In the genomic region with DNA sequence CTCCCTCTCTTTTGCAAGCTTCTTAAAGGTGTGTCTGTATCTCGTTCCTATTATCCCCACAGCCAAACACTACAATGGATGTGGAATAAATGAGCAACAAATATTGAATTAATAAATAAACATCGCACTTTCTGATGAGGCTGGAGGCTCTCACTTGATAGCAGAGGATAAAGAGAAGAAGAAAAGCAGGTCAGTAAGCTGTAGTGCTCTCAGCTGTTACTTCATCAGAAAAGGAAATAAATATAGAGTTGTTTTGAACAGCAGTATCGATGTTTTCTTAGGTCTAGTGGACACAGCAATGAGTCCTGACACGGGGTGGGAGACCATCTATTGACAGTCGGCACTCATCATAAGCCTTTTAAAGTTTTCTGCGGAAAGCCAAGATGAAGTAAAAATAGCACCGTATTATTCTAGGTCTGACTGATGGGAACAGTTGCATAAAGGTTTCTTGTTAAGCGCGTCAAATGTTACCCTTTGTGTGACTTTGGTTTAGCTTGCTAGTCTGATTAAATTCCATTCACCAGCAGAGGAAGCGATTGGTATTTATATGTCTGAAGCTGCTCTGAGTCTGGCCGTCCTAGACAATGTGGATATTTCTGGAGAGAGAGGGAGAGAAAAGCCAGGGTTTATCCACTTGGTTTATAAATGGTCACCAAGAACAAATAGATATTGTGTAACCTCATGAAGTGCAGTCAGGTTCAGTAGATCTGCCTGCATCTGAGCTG, we compare ENCODE assay signal across 14 cellular contexts.
DNase-seq lines count a peak whose midpoint lies in the region; ATAC-seq and TF ChIP-seq lines count a peak whose summit lies in the region.
"Had no signal": no experiment of that assay in that cellular context is flagged by ENCODE, and none has a peak within 500 bp of the region (broad histone marks: within the 10 kb centered on the region; RNA-seq: fewer than 3 reads in every experiment).

No MANE protein-coding gene starts in this region.

- ATAC-seq in right cardiac atrium = peak; percentile 80 to 88
- ATAC-seq in GM18870 (IDR thresholded peaks at IDR 0.05; ENCODE audit: unreplicated experiment) = no peak

- H3K27ac ChIP-seq in caudate nucleus (ENCODE audit: low read depth, low read length) = peak overlapping the region; percentile 82
- H3K27ac ChIP-seq in right cardiac atrium (ENCODE audit: low read length) = peak overlapping the region; percentile 32
- H3K27ac ChIP-seq in thyroid gland = no peak overlapping the region
- H3K27ac ChIP-seq: uterus had no signal

- DNase-seq in EH (ENCODE audit: low read depth) (peak; percentile 9), caudate nucleus (lab: John Stamatoyannopoulos, UW) (peak in 10 of 61 donors; percentile 3 to 72 (median 27)), right cardiac atrium (no peak), putamen (ENCODE audit: low spot score) (peak; percentile 69), NCI-H446 treated with DMSO at 0.1 percent for 48 hours (lab: John Stamatoyannopoulos, UW) (no peak), thyroid gland (no peak)
- no peak for DNase-seq in NK-92 treated with Interleukin-12 subunit alpha and Interleukin-12 subunit beta, amount 100 ng/mL, for 24 hours (lab: John Stamatoyannopoulos, UW)
- DNase-seq: activated CD4-positive, alpha-beta T cell treated with anti-CD3 and anti-CD28 coated beads for 48 hours; activated naive CD8-positive, alpha-beta T cell treated with anti-CD3 and anti-CD28 coated beads for 36 hours; activated T-cell treated with anti-CD3 and anti-CD28 coated beads, Interleukin-2, amount 50 U/mL, for 1 hour; NCI-H2107; stimulated activated CD4-positive, alpha-beta T cell treated with anti-CD3 and anti-CD28 coated beads, Interleukin-4, amount 100 ng/mL, for 4 hours; uterus had no signal

- H3K27me3 ChIP-seq in right cardiac atrium (ENCODE audit: control insufficient read depth, insufficient read depth) (no peaks in the 10 kb centered on the region), thyroid gland (no peaks in the 10 kb centered on the region)
- H3K27me3 ChIP-seq: uterus had no signal

- H3K36me3 ChIP-seq in thyroid gland = no peaks in the 10 kb centered on the region
- H3K36me3 ChIP-seq: uterus had no signal

- intact Hi-C loops in right cardiac atrium (cut with DNase I) (no loop called here), thyroid gland (cut with DNase I) (no loop called here)

- H3K4me1 ChIP-seq in right cardiac atrium (ENCODE audit: control insufficient read depth, insufficient read depth, low read length) (no peaks in the 10 kb centered on the region), thyroid gland (peaks cover 4 to 9% of the 10 kb centered on the region in 2 donors)
- H3K4me1 ChIP-seq: uterus had no signal

- H3K9me3 ChIP-seq in right cardiac atrium (ENCODE audit: control insufficient read depth, low read length) (no peaks in the 10 kb centered on the region), thyroid gland (no peaks in the 10 kb centered on the region)
- H3K9me3 ChIP-seq: uterus had no signal

- no peak for TF ChIP-seq POLR2A in thyroid gland (IDR thresholded peaks at IDR 0.05)

- H3K4me3 ChIP-seq in right cardiac atrium (ENCODE audit: low read length) (no peak overlapping the region), thyroid gland (replicated peaks in 1 of 3) (no peak overlapping the region)
- H3K4me3 ChIP-seq: uterus had no signal

- WGBS in right cardiac atrium = 47% methylated on average over 11 of the region's 11 CpGs
- WGBS in thyroid gland, 2 donors = 86 to 90% methylated on average over 11 of the region's 11 CpGs

- TF ChIP-seq CTCF in thyroid gland (IDR thresholded peaks at IDR 0.05) = no peak

Comparison
In these comparisons a context has a peak if more than half of its experiments do, and no peak if none do; other contexts are left out.
1. DNase-seq: peak in EH (single experiment) and putamen (single experiment); none in right cardiac atrium (0 of 3), NCI-H446 treated with DMSO at 0.1 percent for 48 hours (single experiment), NK-92 treated with Interleukin-12 subunit alpha and Interleukin-12 subunit beta, amount 100 ng/mL, for 24 hours (single experiment) and thyroid gland (0 of 2).
2. H3K27ac ChIP-seq: peak in caudate nucleus (single experiment) and right cardiac atrium (single experiment); none in thyroid gland (0 of 3).